Comparison of ENCODE assay signal across 13 cellular contexts in genomic region chr17:5582177-5582885, GRCh38. TPM values are rescaled to one million over a fixed set of nuclear protein-coding genes. Genes with fewer than 3 reads are reported as not detected.
DNase-seq lines count a peak whose midpoint lies in the region; ATAC-seq, FAIRE-seq and TF ChIP-seq lines count a peak whose summit lies in the region.
"Had no signal": no experiment of that assay in that cellular context is flagged by ENCODE, and none has a peak within 500 bp of the region (broad histone marks: within the 10 kb centered on the region; RNA-seq: fewer than 3 reads in every experiment).

No MANE protein-coding gene starts in this region.

- dilution Hi-C loops in mammary epithelial cell (cut with HindIII; ENCODE audit: low sequenced_read_pairs): no loop called here

- H3K4me3 ChIP-seq in BLaER1: no peak overlapping the region; the same call in 1 of the 2 replicates
- no peak overlapping the region for H3K4me3 ChIP-seq in HEK293 (ENCODE audit: low read depth, low read length)
- no peak overlapping the region for H3K4me3 ChIP-seq in mammary epithelial cell (replicated peaks in 1 of 3; ENCODE audit: insufficient read depth in 1 of 3, low read depth in 2 of 3, low read length in 3 of 3)

- no peaks in the 10 kb centered on the region for H3K79me2 ChIP-seq in mammary epithelial cell (ENCODE audit: insufficient read depth, low read length)

- CTCF ChIA-PET in HEK293 (lab: Yijun Ruan, JAX): interaction anchor here (0.6 to 2.0 kb wide), 6 partner anchors 10 to 853 kb away, joined by 3 to 9 read pairs (median 4); partner anchors contain the start of gene AIPL1
- CTCF ChIA-PET in mammary epithelial cell (lab: Charles Lee; ENCODE audit: low non-redundant PET): no interaction called here

- peaks cover 72% of the 10 kb centered on the region for H3K4me1 ChIP-seq in BLaER1
- peaks cover 5% of the 10 kb centered on the region; the same call in 1 of the 2 replicates for H3K4me1 ChIP-seq in HEK293 (ENCODE audit: control insufficient read depth, insufficient read depth, low read length)
- H3K4me1 ChIP-seq in mammary epithelial cell (ENCODE audit: insufficient read depth, low read length): peaks cover 41% of the 10 kb centered on the region
- H3K4me1 ChIP-seq: Caco-2 had no signal

- peaks cover 15% of the 10 kb centered on the region; the same call in 1 of the 2 replicates for H4K20me1 ChIP-seq in BLaER1
- H4K20me1 ChIP-seq in mammary epithelial cell (ENCODE audit: insufficient read depth, low read length): no peaks in the 10 kb centered on the region

- H3K4me3 Mint-ChIP-seq in naive B cell: peak overlapping the region; percentile 95 to 100 (median 98)

- no peak for ATAC-seq in naive B cell (ENCODE audit: low read depth in 2 of 2)

- FAIRE-seq in HTR-8/SVneo (lab: Jason Lieb, UNC): no peak
- FAIRE-seq: endometrium had no signal

- H3K27ac Mint-ChIP-seq in naive B cell: peak overlapping the region; percentile 54 to 99 (median 96)

- BruUV-seq in mammary epithelial cell (replicated peaks; lab: Mats Ljungman, UMichigan): no TSS peak

- H3K36me3 ChIP-seq in BLaER1 (peaks cover 27% of the 10 kb centered on the region), HEK293 (ENCODE audit: control insufficient read depth in 2 of 2, insufficient read depth in 1 of 2, low read length in 2 of 2) (no peaks in the 10 kb centered on the region), mammary epithelial cell (ENCODE audit: insufficient read depth, low read length) (no peaks in the 10 kb centered on the region)

- H3K36me3 Mint-ChIP-seq in naive B cell: peaks cover 15 to 16% of the 10 kb centered on the region in 2 donors

- peaks cover 0 to 8% (median 2%) of the 10 kb centered on the region in 7 donors for H3K9me3 Mint-ChIP-seq in naive B cell

- TF ChIP-seq CTCF in HEK293 (tag by site-specific recombination; IDR thresholded peaks at IDR 0.05): no peak
- no peak for TF ChIP-seq CTCF in mammary epithelial cell (conservative IDR thresholded peaks at IDR 0.05 in 1 of 2, IDR thresholded peaks at IDR 0.05 in 1 of 2; ENCODE audit: extremely low read depth in 1 of 2, insufficient read depth in 1 of 2, low read depth in 1 of 2, low read length in 2 of 2)

- H3K4me1 Mint-ChIP-seq in naive B cell: peaks cover 48 to 80% (median 64%) of the 10 kb centered on the region in 3 donors

- H3K9me3 ChIP-seq in BLaER1 (no peaks in the 10 kb centered on the region), HEK293 (ENCODE audit: control insufficient read depth, insufficient read depth, low read depth, low read length) (no peaks in the 10 kb centered on the region), mammary epithelial cell (replicated peaks; ENCODE audit: insufficient read depth, low read length) (no peaks in the 10 kb centered on the region)
- H3K9me3 ChIP-seq: Caco-2 had no signal

- H3K27me3 Mint-ChIP-seq in naive B cell: no peaks in the 10 kb centered on the region

- H3K27me3 ChIP-seq in BLaER1 (no peaks in the 10 kb centered on the region), mammary epithelial cell (ENCODE audit: insufficient read depth, low read length) (no peaks in the 10 kb centered on the region)

- in situ Hi-C loops in mammary epithelial cell (cut with MboI; ENCODE audit: low sequenced_read_pairs in 2 of 2): loop anchor here in 1 of 2 donors (5.0 to 10.0 kb wide), 2 partner anchors 75 to 1072 kb away; partner anchors contain the start of genes C17orf100 and MED31

- WGBS in mammary epithelial cell (ENCODE audit: low coverage, missing lambda C conversion rate): 90% methylated on average over 5 of the region's 9 CpGs

- H3K4me2 ChIP-seq in BLaER1: peak overlapping the region; percentile 97
- peak overlapping the region; percentile 83 for H3K4me2 ChIP-seq in mammary epithelial cell (ENCODE audit: insufficient read depth, low read depth, low read length)

- H3K27ac ChIP-seq in BLaER1: peak overlapping the region; percentile 10; the same call in 1 of the 2 replicates
- no peak overlapping the region for H3K27ac ChIP-seq in HEK293 (ENCODE audit: extremely low read depth, low read depth, low read length)
- H3K27ac ChIP-seq in mammary epithelial cell (ENCODE audit: insufficient read depth, low read depth, low read length): no peak overlapping the region

- DNase-seq in mammary epithelial cell (peak; percentile 46), naive B cell (no peak), NK-92 (lab: John Stamatoyannopoulos, UW; ENCODE audit: unreplicated experiment) (no peak), iPS-NIHi7 (ENCODE audit: extremely low spot score) (no peak), HTR-8/SVneo (ENCODE audit: insufficient read length, low spot score) (no peak)
- no peak for DNase-seq in stimulated activated CD4-positive, alpha-beta T cell treated with anti-CD3 and anti-CD28 coated beads, Interleukin-4, amount 100 ng/mL, for 24 hours
- DNase-seq: activated CD4-positive, alpha-beta T cell treated with anti-CD3 and anti-CD28 coated beads for 48 hours; Caco-2; NCI-H2171 treated with DMSO at 0.1 percent for 48 hours; SW 1271 had no signal

- no peak overlapping the region for H2AFZ ChIP-seq in mammary epithelial cell (ENCODE audit: low read depth, low read length)

- no peak overlapping the region for H3K9ac ChIP-seq in BLaER1
- no peak overlapping the region for H3K9ac ChIP-seq in mammary epithelial cell (ENCODE audit: insufficient read depth, low read length)

- POLR2A ChIA-PET in HEK293 (lab: Yijun Ruan, JAX): interaction anchor here (1.3 kb wide), 1 partner anchor 96 kb away, joined by 3 read pairs; the partner anchor contains the start of genes DERL2 and MIS12

- intact Hi-C loops in mammary epithelial cell (cut with micrococcal nuclease): loop anchor here (10.0 kb wide), 2 partner anchors 338 to 388 kb away; partner anchors contain the start of gene ZNF594

TF ChIP-seq in HEK293, 187 proteins besides CTCF, POLR2A, EP300 and RAD21:
- no peak for TF ChIP-seq ZBTB7A (tag by site-specific recombination; IDR thresholded peaks at IDR 0.05; ENCODE audit: low read depth)
- TF ChIP-seq ZNF423 (tag by site-specific recombination; IDR thresholded peaks at IDR 0.05): no peak
- no peak for TF ChIP-seq ZNF707 (tag by site-specific recombination; IDR thresholded peaks at IDR 0.05)
- no peak for TF ChIP-seq ZNF747 (tag by site-specific recombination; IDR thresholded peaks at IDR 0.05)
- peak; percentile 72; the same call in 1 of the 2 replicates for TF ChIP-seq ZNF692 (tag by site-specific recombination; IDR thresholded peaks at IDR 0.05)
- TF ChIP-seq ZNF362 (tag by site-specific recombination; IDR thresholded peaks at IDR 0.05): no peak
- no peak for TF ChIP-seq ZNF501 (tag by site-specific recombination; IDR thresholded peaks at IDR 0.05)
- no peak for TF ChIP-seq SCRT2 (tag by site-specific recombination; IDR thresholded peaks at IDR 0.05)
- no peak for TF ChIP-seq ZNF335 (tag by site-specific recombination; conservative IDR thresholded peaks at IDR 0.05)
- peak; percentile 73 for TF ChIP-seq ZFP69B (tag by site-specific recombination; IDR thresholded peaks at IDR 0.05)
- TF ChIP-seq ZNF571 (tag by site-specific recombination; IDR thresholded peaks at IDR 0.05): no peak

RNA-seq across cellular contexts. Expression of gene NLRP1, which starts 2.0 kb away (rescaled TPM):
- 10 to 100 TPM; 27.3 to 48.3 TPM for total RNA-seq in mammary epithelial cell
- polyA plus RNA-seq in mammary epithelial cell (6.6 TPM), naive B cell (ENCODE audit: low read depth in 6 of 6) (10 to 100 TPM in 5 of 6 donors, 1 to 10 TPM in 1; 8.8 to 43.3 (median 18.2) TPM)
- polyA minus RNA-seq in mammary epithelial cell: 10.7 TPM
